In the genomic region with DNA sequence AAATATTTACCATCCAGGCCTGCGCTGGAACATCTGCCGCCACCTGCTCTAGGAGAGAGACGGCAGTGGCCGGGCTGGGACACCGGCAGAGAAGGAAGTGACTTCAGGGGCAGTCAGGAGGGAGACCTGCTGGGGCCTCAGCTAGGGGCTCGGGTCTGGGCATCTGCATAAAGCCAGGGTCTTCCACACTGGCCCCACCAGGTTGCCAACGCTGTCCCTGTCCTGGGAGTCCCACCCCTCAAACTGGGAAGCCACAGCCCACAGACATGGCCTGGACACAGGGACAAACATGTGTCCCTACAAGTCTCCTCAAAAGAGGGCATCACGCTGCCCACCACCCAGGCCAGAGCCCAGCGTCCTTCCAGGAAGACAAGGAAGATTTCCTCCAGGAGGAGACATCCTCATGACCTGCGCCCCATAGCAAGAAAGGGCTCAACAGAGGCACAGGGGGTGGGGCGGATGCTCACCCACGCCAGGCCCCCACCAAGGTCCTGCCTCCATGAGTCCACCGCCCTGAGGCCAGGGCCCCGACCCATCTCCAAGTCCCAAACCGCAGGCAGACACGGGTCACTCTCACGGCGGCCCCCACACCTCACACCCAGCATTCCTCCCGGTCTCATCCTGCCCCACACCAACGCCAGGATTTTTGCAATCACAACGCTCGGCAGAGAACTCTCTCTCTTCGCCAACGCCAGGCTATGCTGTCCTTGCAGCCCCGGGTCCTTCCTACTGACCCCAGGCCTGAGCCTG, we compare ENCODE assay signal across 1 cellular context.
TF ChIP-seq lines count a peak whose summit lies in the region.

No MANE protein-coding gene starts in this region.

TF ChIP-seq in H1, 55 proteins besides CTCF, POLR2A, EP300 and RAD21:
- TF ChIP-seq POU5F1 (IDR thresholded peaks at IDR 0.05; ENCODE audit: low read depth, low read length) (no peak), EGR1 (IDR thresholded peaks at IDR 0.05; ENCODE audit: borderline replicate concordance, low read depth, low read length) (no peak), KDM4A (IDR thresholded peaks at IDR 0.05; ENCODE audit: low read depth, low read length, severe bottlenecking) (no peak), BACH1 (IDR thresholded peaks at IDR 0.05; ENCODE audit: low read length) (no peak), SIN3A (conservative IDR thresholded peaks at IDR 0.05 in 1 of 2, IDR thresholded peaks at IDR 0.05 in 1 of 2; ENCODE audit: low read depth in 1 of 2, low read length in 2 of 2) (no peak), CHD2 (IDR thresholded peaks at IDR 0.05; ENCODE audit: low read length) (no peak), ZNF274 (IDR thresholded peaks at IDR 0.05; ENCODE audit: borderline replicate concordance, extremely low read depth, low read length) (no peak)
- TF ChIP-seq, protein P1, sequence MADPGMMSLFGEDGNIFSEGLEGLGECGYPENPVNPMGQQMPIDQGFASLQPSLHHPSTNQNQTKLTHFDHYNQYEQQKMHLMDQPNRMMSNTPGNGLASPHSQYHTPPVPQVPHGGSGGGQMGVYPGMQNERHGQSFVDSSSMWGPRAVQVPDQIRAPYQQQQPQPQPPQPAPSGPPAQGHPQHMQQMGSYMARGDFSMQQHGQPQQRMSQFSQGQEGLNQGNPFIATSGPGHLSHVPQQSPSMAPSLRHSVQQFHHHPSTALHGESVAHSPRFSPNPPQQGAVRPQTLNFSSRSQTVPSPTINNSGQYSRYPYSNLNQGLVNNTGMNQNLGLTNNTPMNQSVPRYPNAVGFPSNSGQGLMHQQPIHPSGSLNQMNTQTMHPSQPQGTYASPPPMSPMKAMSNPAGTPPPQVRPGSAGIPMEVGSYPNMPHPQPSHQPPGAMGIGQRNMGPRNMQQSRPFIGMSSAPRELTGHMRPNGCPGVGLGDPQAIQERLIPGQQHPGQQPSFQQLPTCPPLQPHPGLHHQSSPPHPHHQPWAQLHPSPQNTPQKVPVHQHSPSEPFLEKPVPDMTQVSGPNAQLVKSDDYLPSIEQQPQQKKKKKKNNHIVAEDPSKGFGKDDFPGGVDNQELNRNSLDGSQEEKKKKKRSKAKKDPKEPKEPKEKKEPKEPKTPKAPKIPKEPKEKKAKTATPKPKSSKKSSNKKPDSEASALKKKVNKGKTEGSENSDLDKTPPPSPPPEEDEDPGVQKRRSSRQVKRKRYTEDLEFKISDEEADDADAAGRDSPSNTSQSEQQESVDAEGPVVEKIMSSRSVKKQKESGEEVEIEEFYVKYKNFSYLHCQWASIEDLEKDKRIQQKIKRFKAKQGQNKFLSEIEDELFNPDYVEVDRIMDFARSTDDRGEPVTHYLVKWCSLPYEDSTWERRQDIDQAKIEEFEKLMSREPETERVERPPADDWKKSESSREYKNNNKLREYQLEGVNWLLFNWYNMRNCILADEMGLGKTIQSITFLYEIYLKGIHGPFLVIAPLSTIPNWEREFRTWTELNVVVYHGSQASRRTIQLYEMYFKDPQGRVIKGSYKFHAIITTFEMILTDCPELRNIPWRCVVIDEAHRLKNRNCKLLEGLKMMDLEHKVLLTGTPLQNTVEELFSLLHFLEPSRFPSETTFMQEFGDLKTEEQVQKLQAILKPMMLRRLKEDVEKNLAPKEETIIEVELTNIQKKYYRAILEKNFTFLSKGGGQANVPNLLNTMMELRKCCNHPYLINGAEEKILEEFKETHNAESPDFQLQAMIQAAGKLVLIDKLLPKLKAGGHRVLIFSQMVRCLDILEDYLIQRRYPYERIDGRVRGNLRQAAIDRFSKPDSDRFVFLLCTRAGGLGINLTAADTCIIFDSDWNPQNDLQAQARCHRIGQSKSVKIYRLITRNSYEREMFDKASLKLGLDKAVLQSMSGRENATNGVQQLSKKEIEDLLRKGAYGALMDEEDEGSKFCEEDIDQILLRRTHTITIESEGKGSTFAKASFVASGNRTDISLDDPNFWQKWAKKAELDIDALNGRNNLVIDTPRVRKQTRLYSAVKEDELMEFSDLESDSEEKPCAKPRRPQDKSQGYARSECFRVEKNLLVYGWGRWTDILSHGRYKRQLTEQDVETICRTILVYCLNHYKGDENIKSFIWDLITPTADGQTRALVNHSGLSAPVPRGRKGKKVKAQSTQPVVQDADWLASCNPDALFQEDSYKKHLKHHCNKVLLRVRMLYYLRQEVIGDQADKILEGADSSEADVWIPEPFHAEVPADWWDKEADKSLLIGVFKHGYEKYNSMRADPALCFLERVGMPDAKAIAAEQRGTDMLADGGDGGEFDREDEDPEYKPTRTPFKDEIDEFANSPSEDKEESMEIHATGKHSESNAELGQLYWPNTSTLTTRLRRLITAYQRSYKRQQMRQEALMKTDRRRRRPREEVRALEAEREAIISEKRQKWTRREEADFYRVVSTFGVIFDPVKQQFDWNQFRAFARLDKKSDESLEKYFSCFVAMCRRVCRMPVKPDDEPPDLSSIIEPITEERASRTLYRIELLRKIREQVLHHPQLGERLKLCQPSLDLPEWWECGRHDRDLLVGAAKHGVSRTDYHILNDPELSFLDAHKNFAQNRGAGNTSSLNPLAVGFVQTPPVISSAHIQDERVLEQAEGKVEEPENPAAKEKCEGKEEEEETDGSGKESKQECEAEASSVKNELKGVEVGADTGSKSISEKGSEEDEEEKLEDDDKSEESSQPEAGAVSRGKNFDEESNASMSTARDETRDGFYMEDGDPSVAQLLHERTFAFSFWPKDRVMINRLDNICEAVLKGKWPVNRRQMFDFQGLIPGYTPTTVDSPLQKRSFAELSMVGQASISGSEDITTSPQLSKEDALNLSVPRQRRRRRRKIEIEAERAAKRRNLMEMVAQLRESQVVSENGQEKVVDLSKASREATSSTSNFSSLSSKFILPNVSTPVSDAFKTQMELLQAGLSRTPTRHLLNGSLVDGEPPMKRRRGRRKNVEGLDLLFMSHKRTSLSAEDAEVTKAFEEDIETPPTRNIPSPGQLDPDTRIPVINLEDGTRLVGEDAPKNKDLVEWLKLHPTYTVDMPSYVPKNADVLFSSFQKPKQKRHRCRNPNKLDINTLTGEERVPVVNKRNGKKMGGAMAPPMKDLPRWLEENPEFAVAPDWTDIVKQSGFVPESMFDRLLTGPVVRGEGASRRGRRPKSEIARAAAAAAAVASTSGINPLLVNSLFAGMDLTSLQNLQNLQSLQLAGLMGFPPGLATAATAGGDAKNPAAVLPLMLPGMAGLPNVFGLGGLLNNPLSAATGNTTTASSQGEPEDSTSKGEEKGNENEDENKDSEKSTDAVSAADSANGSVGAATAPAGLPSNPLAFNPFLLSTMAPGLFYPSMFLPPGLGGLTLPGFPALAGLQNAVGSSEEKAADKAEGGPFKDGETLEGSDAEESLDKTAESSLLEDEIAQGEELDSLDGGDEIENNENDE (IDR thresholded peaks at IDR 0.05; ENCODE audit: insufficient replicate concordance, low read length), result no peak
